In the genomic region with DNA sequence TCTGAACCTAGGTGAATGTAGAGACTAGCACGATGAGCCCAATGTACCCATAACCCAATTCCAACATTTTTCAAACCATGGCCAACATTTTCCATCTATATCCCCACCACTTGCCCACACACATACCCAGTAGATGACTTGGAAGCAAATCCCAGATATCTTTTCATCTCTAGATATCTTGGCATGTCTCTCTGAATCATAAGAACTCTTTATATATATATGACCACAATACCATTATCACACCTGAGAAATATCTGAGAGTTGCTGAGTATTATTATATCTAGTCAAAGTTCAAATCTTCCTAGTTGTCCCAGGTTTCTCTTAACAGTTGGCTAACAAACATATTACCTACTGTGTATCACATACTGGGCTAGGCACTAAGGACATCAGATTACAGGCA, we compare ENCODE assay signal across 8 cellular contexts.
"Had no signal": no experiment of that assay in that cellular context is flagged by ENCODE, and none has a peak within 500 bp of the region (broad histone marks: within the 10 kb centered on the region; RNA-seq: fewer than 3 reads in every experiment).

No MANE protein-coding gene starts in this region.

- ATAC-seq: GM23338, K562 had no signal

- DNase-seq: H9, HCEC 1CT, IMR-90 had no signal

- H3K27ac Mint-ChIP-seq: GM23338 had no signal

- FAIRE-seq: H1, H54, HTR-8/SVneo, K562 had no signal

- H3K9me3 Mint-ChIP-seq: GM23338, H9 had no signal

- H3K4me3 ChIP-seq: GM23338, K562 had no signal

- H2AFZ ChIP-seq: GM23338 had no signal

- H3K4me3 Mint-ChIP-seq: GM23338, H9 had no signal

- H3K4me2 ChIP-seq: GM23338 had no signal
